32 cellular contexts compared by ENCODE assay signal in genomic region chr2:133157141-133157540, GRCh38.
"Had no signal": no experiment of that assay in that cellular context is flagged by ENCODE, and none has a peak within 500 bp of the region (broad histone marks: within the 10 kb centered on the region; RNA-seq: fewer than 3 reads in every experiment).

No MANE protein-coding gene starts in this region.

- H3K4me1 Mint-ChIP-seq: activated CD4-positive, alpha-beta T cell treated with anti-CD3 and anti-CD28 coated beads for 36 hours; activated CD4-positive, alpha-beta T cell treated with anti-CD3 and anti-CD28 coated beads, Interleukin-2, amount 10 ng/mL, durations not matched to agents 24 days and 14 days; activated CD8-positive, alpha-beta memory T cell treated with anti-CD3 and anti-CD28 coated beads, Interleukin-2, amount 10 ng/mL, durations not matched to agents 7 days and 5 days; activated naive CD8-positive, alpha-beta T cell treated with anti-CD3 and anti-CD28 coated beads, Interleukin-2, amount 10 ng/mL, durations not matched to agents 7 days and 5 days; brain; central memory CD8-positive, alpha-beta T cell; endodermal cell; T-helper 17 cell had no signal

- H3K27me3 ChIP-seq: breast epithelium, dorsolateral prefrontal cortex had no signal

- H3K4me3 Mint-ChIP-seq: activated CD4-positive, alpha-beta memory T cell treated with anti-CD3 and anti-CD28 coated beads for 36 hours; activated CD4-positive, alpha-beta T cell treated with anti-CD3 and anti-CD28 coated beads for 36 hours; activated CD4-positive, alpha-beta T cell treated with anti-CD3 and anti-CD28 coated beads, Interleukin-2, amount 10 ng/mL, durations not matched to agents 24 days and 14 days; activated CD8-positive, alpha-beta memory T cell treated with anti-CD3 and anti-CD28 coated beads, Interleukin-2, amount 10 ng/mL, durations not matched to agents 7 days and 5 days; activated CD8-positive, alpha-beta T cell treated with anti-CD3 and anti-CD28 coated beads, Interleukin-2, amount 10 ng/mL, durations not matched to agents 7 days and 5 days; activated naive CD4-positive, alpha-beta T cell treated with anti-CD3 and anti-CD28 coated beads for 36 hours; activated naive CD8-positive, alpha-beta T cell treated with anti-CD3 and anti-CD28 coated beads, Interleukin-2, amount 10 ng/mL, durations not matched to agents 7 days and 5 days; activated T-helper 1 cell treated with anti-CD3 and anti-CD28 coated beads, Interleukin-12 subunit alpha, Interleukin-12 subunit beta, Interleukin-2, Interleukin-4 antibody, amounts not matched to agents 30 ng/mL and 10 ng/mL and 1 ng/mL, durations not matched to agents 14 hours and 24 hours and 36 hours; brain; central memory CD8-positive, alpha-beta T cell; dendritic cell treated with granulocyte-macrophage colony-stimulating factor and Interleukin-4, amounts not matched to agents 40 ng/mL and 50 ng/mL, for 4 days; endodermal cell; T-helper 17 cell; T-helper 2 cell treated with Interferon-gamma antibody and Interleukin-4, amounts not matched to agents 5 μg/mL and 100 μg/mL, for 36 hours had no signal

- H3K4me3 ChIP-seq: breast epithelium, coronary artery, dorsolateral prefrontal cortex had no signal

- H3K36me3 Mint-ChIP-seq: activated CD4-positive, alpha-beta memory T cell treated with anti-CD3 and anti-CD28 coated beads for 36 hours; activated CD8-positive, alpha-beta memory T cell treated with anti-CD3 and anti-CD28 coated beads, Interleukin-2, amount 10 ng/mL, durations not matched to agents 7 days and 5 days; activated naive CD4-positive, alpha-beta T cell treated with anti-CD3 and anti-CD28 coated beads, Interleukin-2, amount 50 U/mL, for 72 hours; activated naive CD8-positive, alpha-beta T cell treated with anti-CD3 and anti-CD28 coated beads, Interleukin-2, amount 10 ng/mL, durations not matched to agents 7 days and 5 days had no signal

- H3K9me3 Mint-ChIP-seq: activated CD4-positive, alpha-beta memory T cell treated with anti-CD3 and anti-CD28 coated beads for 36 hours; activated CD4-positive, alpha-beta T cell treated with anti-CD3 and anti-CD28 coated beads, Interleukin-2, amount 10 ng/mL, durations not matched to agents 24 days and 14 days; activated T-helper 1 cell treated with anti-CD3 and anti-CD28 coated beads, Interleukin-12 subunit alpha, Interleukin-12 subunit beta, Interleukin-2, Interleukin-4 antibody, amounts not matched to agents 30 ng/mL and 10 ng/mL and 1 ng/mL, durations not matched to agents 14 hours and 24 hours and 36 hours; activated T-helper 2 cell treated with anti-CD3 and anti-CD28 coated beads, Interferon-gamma antibody, Interleukin-2, Interleukin-4, amounts not matched to agents 10 μg/mL and 5 μg/mL and 100 μg/mL, durations not matched to agents 14 hours and 24 hours and 36 hours; T-helper 2 cell treated with Interferon-gamma antibody and Interleukin-4, amounts not matched to agents 5 μg/mL and 100 μg/mL, for 36 hours had no signal

- ATAC-seq: activated CD4-positive, alpha-beta T cell treated with anti-CD3 and anti-CD28 coated beads for 36 hours; activated CD8-positive, alpha-beta memory T cell treated with anti-CD3 and anti-CD28 coated beads, Interleukin-2, amount 10 ng/mL, durations not matched to agents 7 days and 5 days; activated CD8-positive, alpha-beta T cell treated with anti-CD3 and anti-CD28 coated beads, Interleukin-2, amount 10 ng/mL, durations not matched to agents 7 days and 5 days; activated naive CD4-positive, alpha-beta T cell treated with anti-CD3 and anti-CD28 coated beads, Interleukin-2, amount 50 U/mL, for 72 hours; esophagus mucosa; T-helper 17 cell had no signal

- H3K27ac ChIP-seq: breast epithelium, coronary artery, dorsolateral prefrontal cortex had no signal

- H3K36me3 ChIP-seq: breast epithelium had no signal

- H3K9me3 ChIP-seq: breast epithelium had no signal

- DNase-seq: activated CD4-positive, alpha-beta memory T cell treated with anti-CD3 and anti-CD28 coated beads for 36 hours; activated CD4-positive, alpha-beta T cell treated with anti-CD3 and anti-CD28 coated beads for 36 hours; activated CD4-positive, alpha-beta T cell treated with anti-CD3 and anti-CD28 coated beads, Interleukin-2, amount 10 ng/mL, durations not matched to agents 24 days and 14 days; activated CD4-positive, CD25-positive, alpha-beta regulatory T cell; activated CD4-positive, CD25-positive, alpha-beta regulatory T cell treated with anti-CD3 and anti-CD28 coated beads, Interleukin-2, amount 50 U/mL, for 72 hours; activated CD8-positive, alpha-beta memory T cell treated with anti-CD3 and anti-CD28 coated beads, Interleukin-2, amount 10 ng/mL, durations not matched to agents 7 days and 5 days; activated CD8-positive, alpha-beta memory T cell treated with anti-CD3 and anti-CD28 coated beads, Interleukin-2, amount 50 U/mL, for 4 hours; activated CD8-positive, alpha-beta T cell treated with anti-CD3 and anti-CD28 coated beads, Interleukin-2, amount 10 ng/mL, durations not matched to agents 7 days and 5 days; activated effector memory CD4-positive, alpha-beta T cell treated with anti-CD3 and anti-CD28 coated beads, Interleukin-2, amount 50 U/mL, for 16 hours; activated naive CD4-positive, alpha-beta T cell treated with anti-CD3 and anti-CD28 coated beads for 36 hours; activated naive CD8-positive, alpha-beta T cell treated with anti-CD3 and anti-CD28 coated beads, Interleukin-2, amount 10 ng/mL, durations not matched to agents 7 days and 5 days; activated T-cell treated with anti-CD3 and anti-CD28 coated beads, Interleukin-2, amount 50 U/mL, for 1 hour; activated T-cell treated with anti-CD3 and anti-CD28 coated beads, Interleukin-2, amount 50 U/mL, for 48 hours; anterior cingulate cortex; dorsolateral prefrontal cortex; effector memory CD4-positive, alpha-beta T cell; endodermal cell; foreskin fibroblast; head of caudate nucleus; T-helper 1 cell; T-helper 17 cell; T1000 had no signal

- H3K27ac Mint-ChIP-seq: activated CD4-positive, alpha-beta memory T cell treated with anti-CD3 and anti-CD28 coated beads for 36 hours; activated CD4-positive, alpha-beta T cell treated with anti-CD3 and anti-CD28 coated beads for 36 hours; activated CD4-positive, alpha-beta T cell treated with anti-CD3 and anti-CD28 coated beads, Interleukin-2, amount 10 ng/mL, durations not matched to agents 24 days and 14 days; activated CD8-positive, alpha-beta memory T cell treated with anti-CD3 and anti-CD28 coated beads, Interleukin-2, amount 10 ng/mL, durations not matched to agents 7 days and 5 days; activated CD8-positive, alpha-beta T cell treated with anti-CD3 and anti-CD28 coated beads, Interleukin-2, amount 10 ng/mL, durations not matched to agents 7 days and 5 days; activated naive CD4-positive, alpha-beta T cell treated with anti-CD3 and anti-CD28 coated beads for 36 hours; activated naive CD4-positive, alpha-beta T cell treated with anti-CD3 and anti-CD28 coated beads, Interleukin-2, amount 50 U/mL, for 72 hours; activated naive CD8-positive, alpha-beta T cell treated with anti-CD3 and anti-CD28 coated beads, Interleukin-2, amount 10 ng/mL, durations not matched to agents 7 days and 5 days; activated T-helper 1 cell treated with anti-CD3 and anti-CD28 coated beads, Interleukin-12 subunit alpha, Interleukin-12 subunit beta, Interleukin-2, Interleukin-4 antibody, amounts not matched to agents 30 ng/mL and 10 ng/mL and 1 ng/mL, durations not matched to agents 14 hours and 24 hours and 36 hours; activated T-helper 2 cell treated with anti-CD3 and anti-CD28 coated beads, Interferon-gamma antibody, Interleukin-2, Interleukin-4, amounts not matched to agents 10 μg/mL and 5 μg/mL and 100 μg/mL, durations not matched to agents 14 hours and 24 hours and 36 hours; brain; dendritic cell treated with granulocyte-macrophage colony-stimulating factor and Interleukin-4, amounts not matched to agents 40 ng/mL and 50 ng/mL, for 4 days; endodermal cell; T-helper 17 cell; T-helper 2 cell treated with Interferon-gamma antibody and Interleukin-4, amounts not matched to agents 5 μg/mL and 100 μg/mL, for 36 hours had no signal

- H3K27me3 Mint-ChIP-seq: activated CD4-positive, alpha-beta memory T cell treated with anti-CD3 and anti-CD28 coated beads for 36 hours; activated CD4-positive, alpha-beta T cell treated with anti-CD3 and anti-CD28 coated beads, Interleukin-2, amount 10 ng/mL, durations not matched to agents 24 days and 14 days; activated CD8-positive, alpha-beta memory T cell treated with anti-CD3 and anti-CD28 coated beads, Interleukin-2, amount 10 ng/mL, durations not matched to agents 7 days and 5 days; activated naive CD8-positive, alpha-beta T cell treated with anti-CD3 and anti-CD28 coated beads, Interleukin-2, amount 10 ng/mL, durations not matched to agents 7 days and 5 days; central memory CD8-positive, alpha-beta T cell; dendritic cell treated with granulocyte-macrophage colony-stimulating factor and Interleukin-4, amounts not matched to agents 40 ng/mL and 50 ng/mL, for 4 days; T-helper 17 cell had no signal

- H3K4me1 ChIP-seq: breast epithelium had no signal
